9 cellular contexts compared by ENCODE assay signal in genomic region chr11:48063424-48063978, GRCh38.
DNase-seq lines count a peak whose midpoint lies in the region; ATAC-seq and TF ChIP-seq lines count a peak whose summit lies in the region.
"Had no signal": no experiment of that assay in that cellular context is flagged by ENCODE, and none has a peak within 500 bp of the region (broad histone marks: within the 10 kb centered on the region; RNA-seq: fewer than 3 reads in every experiment).

No MANE protein-coding gene starts in this region.

- no peaks in the 10 kb centered on the region for H3K36me3 Mint-ChIP-seq in WTC11

- no peaks in the 10 kb centered on the region for H3K27me3 Mint-ChIP-seq in WTC11 (ENCODE audit: low read depth)
- H3K27me3 Mint-ChIP-seq in stimulated activated naive CD8-positive, alpha-beta T cell treated with anti-CD3 and anti-CD28 coated beads, Interleukin-15, amount 100 ng/mL, for 72 hours: no peaks in the 10 kb centered on the region

- POLR2A ChIA-PET in SK-N-SH (lab: Yijun Ruan, JAX): no interaction called here
- POLR2A ChIA-PET in WTC11 (lab: Charles Lee): interaction anchor here (0.8 kb wide), 1 partner anchor 32 kb away, joined by 3 read pairs; no protein-coding TSS in a partner anchor

- peaks cover 5 to 36% of the 10 kb centered on the region in 2 experiments; a peak in 2 of 4 replicates for H3K4me1 ChIP-seq in SK-N-SH (ENCODE audit: control insufficient read depth in 1 of 2, insufficient read depth in 2 of 2, low read depth in 1 of 2, low read length in 1 of 2)
- peaks cover 0 to 38% (median 9%) of the 10 kb centered on the region in 3 donors for H3K4me1 ChIP-seq in gastroesophageal sphincter
- peaks cover 13% of the 10 kb centered on the region for H3K4me1 ChIP-seq in rectal smooth muscle tissue (ENCODE audit: control insufficient read depth, insufficient read depth, low read length)
- H3K4me1 ChIP-seq in colonic mucosa: no peaks in the 10 kb centered on the region

- H3F3A ChIP-seq in SK-N-SH (replicated peaks; ENCODE audit: insufficient read depth): peaks cover 22% of the 10 kb centered on the region

- no peak overlapping the region for H3K27ac Mint-ChIP-seq in WTC11
- peak overlapping the region in 1 of 2 donors; percentile 75 for H3K27ac Mint-ChIP-seq in stimulated activated naive CD8-positive, alpha-beta T cell treated with anti-CD3 and anti-CD28 coated beads, Interleukin-15, amount 100 ng/mL, for 72 hours

- peaks cover 80% of the 10 kb centered on the region for H3K79me2 ChIP-seq in SK-N-SH (ENCODE audit: insufficient read depth)

- intact Hi-C loops in colonic mucosa (cut with DNase I): no loop called here

- no peak overlapping the region for H3K4me3 Mint-ChIP-seq in WTC11
- no peak overlapping the region for H3K4me3 Mint-ChIP-seq in stimulated activated naive CD8-positive, alpha-beta T cell treated with anti-CD3 and anti-CD28 coated beads, Interleukin-15, amount 100 ng/mL, for 72 hours

- H3K4me3 ChIP-seq in SK-N-SH (ENCODE audit: low read depth in 2 of 2, low read length in 1 of 2) (peak overlapping the region in 1 of 2 experiments; percentile 25; a peak in 1 of 4 replicates), gastroesophageal sphincter (no peak overlapping the region), rectal smooth muscle tissue (ENCODE audit: low read length) (no peak overlapping the region), colonic mucosa (no peak overlapping the region)

- H3K9me2 ChIP-seq in SK-N-SH: no peaks in the 10 kb centered on the region

- peaks cover 0 to 4% of the 10 kb centered on the region in 2 experiments for H3K36me3 ChIP-seq in SK-N-SH (replicated peaks in 1 of 2; ENCODE audit: control insufficient read depth in 1 of 2, insufficient read depth in 2 of 2, low read length in 1 of 2)
- no peaks in the 10 kb centered on the region for H3K36me3 ChIP-seq in gastroesophageal sphincter
- no peaks in the 10 kb centered on the region for H3K36me3 ChIP-seq in rectal smooth muscle tissue (ENCODE audit: control insufficient read depth, insufficient read depth, low read length)
- no peaks in the 10 kb centered on the region for H3K36me3 ChIP-seq in colonic mucosa

- CTCF ChIA-PET in SK-N-SH (lab: Yijun Ruan, JAX): interaction anchor here (1.1 to 1.6 kb wide), 3 partner anchors 30 to 129 kb away, joined by 3 to 4 read pairs (median 4); no protein-coding TSS in a partner anchor
- CTCF ChIA-PET in WTC11 (lab: Charles Lee): interaction anchor here (1.1 to 1.3 kb wide), 2 partner anchors 8 to 129 kb away, joined by 3 to 4 read pairs; no protein-coding TSS in a partner anchor

- TF ChIP-seq CTCF in SK-N-SH (IDR thresholded peaks at IDR 0.05): no peak
- TF ChIP-seq CTCF in gastroesophageal sphincter (IDR thresholded peaks at IDR 0.05): no peak
- TF ChIP-seq CTCF in WTC11 (IDR thresholded peaks at IDR 0.05): no peak
- TF ChIP-seq CTCF in colonic mucosa (IDR thresholded peaks at IDR 0.05): no peak

- H3K9me3 Mint-ChIP-seq in WTC11: no peaks in the 10 kb centered on the region
- H3K9me3 Mint-ChIP-seq in stimulated activated naive CD8-positive, alpha-beta T cell treated with anti-CD3 and anti-CD28 coated beads, Interleukin-15, amount 100 ng/mL, for 72 hours: peaks cover 8 to 9% of the 10 kb centered on the region in 2 donors

- 32% methylated on average over 2 of the region's 2 CpGs for WGBS in SK-N-SH (ENCODE audit: low lambda C conversion rate)
- WGBS in gastroesophageal sphincter (ENCODE audit: low coverage in 1 of 2), 2 donors: 8 to 17% methylated on average over 1 to 2 of the region's 2 CpGs

- H3K9me3 ChIP-seq in SK-N-SH (no peaks in the 10 kb centered on the region), gastroesophageal sphincter (no peaks in the 10 kb centered on the region), colonic mucosa (no peaks in the 10 kb centered on the region)

- no peak overlapping the region for H2AFZ ChIP-seq in SK-N-SH (ENCODE audit: low read depth)

- TF ChIP-seq EP300 in SK-N-SH (IDR thresholded peaks at IDR 0.05; ENCODE audit: borderline replicate concordance in 1 of 2, low read depth in 1 of 2, low read length in 1 of 2): peak in 1 of 2 experiments; percentile 60; a peak in 1 of 4 replicates
- no peak for TF ChIP-seq EP300 in gastroesophageal sphincter (IDR thresholded peaks at IDR 0.05)

- DNase-seq in Daoy (ENCODE audit: low read depth) (peak; percentile 69), SK-N-SH (no peak), WTC11 (ENCODE audit: low spot score) (no peak), colonic mucosa (no peak), LoVo (ENCODE audit: low spot score) (no peak)
- no peak for DNase-seq in stimulated activated naive CD8-positive, alpha-beta T cell treated with anti-CD3 and anti-CD28 coated beads, Interleukin-15, amount 100 ng/mL, for 72 hours
- DNase-seq: NCI-H2227 treated with DMSO at 0.1 percent for 48 hours had no signal

- H3K4me1 Mint-ChIP-seq in WTC11: peaks cover 27% of the 10 kb centered on the region
- peaks cover 38% of the 10 kb centered on the region for H3K4me1 Mint-ChIP-seq in stimulated activated naive CD8-positive, alpha-beta T cell treated with anti-CD3 and anti-CD28 coated beads, Interleukin-15, amount 100 ng/mL, for 72 hours

- H3K27ac ChIP-seq in SK-N-SH (ENCODE audit: low read depth in 2 of 2, low read length in 1 of 2): peak overlapping the region; percentile 18 to 91; a peak in 3 of 4 replicates
- peak overlapping the region in 3 of 4 donors; percentile 64 to 72 (median 68) for H3K27ac ChIP-seq in gastroesophageal sphincter
- peak overlapping the region; percentile 71 for H3K27ac ChIP-seq in rectal smooth muscle tissue (ENCODE audit: low read depth, low read length)
- H3K27ac ChIP-seq in colonic mucosa: no peak overlapping the region

- TF ChIP-seq RAD21 in SK-N-SH (IDR thresholded peaks at IDR 0.05; ENCODE audit: low read length): no peak

- ATAC-seq in gastroesophageal sphincter (peak; percentile 91), WTC11 (no peak)
- ATAC-seq in stimulated activated naive CD8-positive, alpha-beta T cell treated with anti-CD3 and anti-CD28 coated beads, Interleukin-15, amount 100 ng/mL, for 72 hours: no peak

- H4K20me1 ChIP-seq in SK-N-SH (ENCODE audit: insufficient read depth): no peaks in the 10 kb centered on the region

- no peaks in the 10 kb centered on the region for H3K27me3 ChIP-seq in SK-N-SH (ENCODE audit: insufficient read depth)
- H3K27me3 ChIP-seq in gastroesophageal sphincter: no peaks in the 10 kb centered on the region
- H3K27me3 ChIP-seq in rectal smooth muscle tissue (ENCODE audit: control insufficient read depth, insufficient read depth, low read length): no peaks in the 10 kb centered on the region
- H3K27me3 ChIP-seq in colonic mucosa: no peaks in the 10 kb centered on the region

- no peak for TF ChIP-seq POLR2A in gastroesophageal sphincter (IDR thresholded peaks at IDR 0.05)

- peak overlapping the region; percentile 66 for H3K9ac ChIP-seq in SK-N-SH
- no peak overlapping the region for H3K9ac ChIP-seq in rectal smooth muscle tissue (ENCODE audit: low read length)
- H3K9ac ChIP-seq in colonic mucosa (ENCODE audit: low read depth in 2 of 2, low read length in 2 of 2): no peak overlapping the region

- peak overlapping the region; percentile 71 for H3K4me2 ChIP-seq in SK-N-SH

TF ChIP-seq in SK-N-SH, 30 proteins besides CTCF, POLR2A, EP300 and RAD21 (continues in another document):
- TF ChIP-seq PBX3 (IDR thresholded peaks at IDR 0.05) (peak; percentile 41; the same call in 1 of the 2 replicates), USF2 (IDR thresholded peaks at IDR 0.05; ENCODE audit: borderline replicate concordance, low read depth, low read length) (no peak), RCOR1 (IDR thresholded peaks at IDR 0.05; ENCODE audit: low read length) (no peak), SMC3 (IDR thresholded peaks at IDR 0.05; ENCODE audit: low read depth, low read length) (no peak)

TF ChIP-seq in WTC11, 78 proteins besides CTCF, POLR2A, EP300 and RAD21 (continues in another document):
- TF ChIP-seq IRF1 (CRISPR knock-in tag; IDR thresholded peaks at IDR 0.05) (no peak), PREB (CRISPR knock-in tag; IDR thresholded peaks at IDR 0.05; ENCODE audit: borderline replicate concordance) (no peak)
